ENCODE assay signal across 8 cellular contexts in the genomic region with DNA sequence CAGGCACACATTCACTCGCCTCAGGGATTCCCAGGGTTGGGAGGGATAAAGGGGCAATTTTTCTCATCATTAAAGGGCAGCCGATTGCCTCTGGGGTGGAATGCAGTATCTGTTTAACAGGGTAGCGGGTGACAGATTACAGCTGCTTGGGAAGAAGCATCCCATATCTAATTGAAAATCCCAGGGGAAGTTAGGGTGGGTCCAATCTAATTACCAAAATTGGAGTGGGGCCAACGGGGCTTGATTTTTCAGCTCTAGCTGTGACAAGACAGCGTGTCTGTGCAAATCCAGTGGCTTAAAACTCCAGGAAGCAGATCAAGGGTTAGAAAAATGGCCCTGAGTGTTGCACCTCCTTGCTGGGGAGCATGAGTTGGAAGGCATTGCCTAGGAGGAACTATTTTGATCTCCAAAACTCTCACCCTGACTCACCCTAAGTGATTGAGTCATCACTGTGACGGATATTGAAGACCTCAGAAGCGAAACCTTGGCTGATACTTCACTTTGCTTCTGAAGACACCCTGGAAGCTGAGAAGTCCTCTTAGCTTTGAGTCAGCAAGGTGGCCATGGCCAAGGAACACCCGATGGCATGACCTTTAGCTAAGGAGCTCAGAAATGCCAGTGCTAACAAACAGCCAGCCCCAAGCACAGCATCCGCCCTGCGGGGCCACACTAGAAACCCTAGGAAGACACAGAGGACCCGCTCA. TPM values are rescaled to one million over a fixed set of nuclear protein-coding genes. Genes with fewer than 3 reads are reported as not detected.
DNase-seq lines count a peak whose midpoint lies in the region; FAIRE-seq and TF ChIP-seq lines count a peak whose summit lies in the region.

No MANE protein-coding gene starts in this region.

- no peaks in the 10 kb centered on the region for H3K27me3 ChIP-seq in brain microvascular endothelial cell (replicated peaks)
- no peaks in the 10 kb centered on the region for H3K27me3 ChIP-seq in osteoblast (ENCODE audit: insufficient read depth, low read length)
- no peaks in the 10 kb centered on the region for H3K27me3 ChIP-seq in thyroid gland

- no peak for TF ChIP-seq CTCF in brain microvascular endothelial cell (IDR thresholded peaks at IDR 0.05; ENCODE audit: low read depth, low read length, missing control alignments)
- TF ChIP-seq CTCF in osteoblast (IDR thresholded peaks at IDR 0.05; ENCODE audit: extremely low read depth, low read depth, low read length), result no peak
- no peak for TF ChIP-seq CTCF in thyroid gland (IDR thresholded peaks at IDR 0.05)

- no peaks in the 10 kb centered on the region for H3K79me2 ChIP-seq in osteoblast (ENCODE audit: insufficient read depth, low read length)

- H3K9me3 ChIP-seq in osteoblast (ENCODE audit: low read depth, low read length), result no peaks in the 10 kb centered on the region
- H3K9me3 ChIP-seq in thyroid gland, result no peaks in the 10 kb centered on the region

- intact Hi-C loops in thyroid gland (cut with DNase I), result no loop called here

- TF ChIP-seq POLR2A in thyroid gland (IDR thresholded peaks at IDR 0.05), result no peak

- H3K36me3 ChIP-seq in brain microvascular endothelial cell (replicated peaks) (no peaks in the 10 kb centered on the region), osteoblast (ENCODE audit: insufficient read depth, low read length) (no peaks in the 10 kb centered on the region), thyroid gland (no peaks in the 10 kb centered on the region)

- H3K4me2 ChIP-seq in osteoblast (ENCODE audit: insufficient read depth, low read length), result peak overlapping the region; percentile 51

- H3K4me3 ChIP-seq in brain microvascular endothelial cell (ENCODE audit: low read depth, low read length), result no peak overlapping the region
- no peak overlapping the region for H3K4me3 ChIP-seq in osteoblast (ENCODE audit: insufficient read depth, low read length)
- no peak overlapping the region for H3K4me3 ChIP-seq in thyroid gland (replicated peaks in 1 of 3)

- peaks cover 3% of the 10 kb centered on the region for H4K20me1 ChIP-seq in osteoblast (ENCODE audit: insufficient read depth, low read length)

- H3K27ac ChIP-seq in brain microvascular endothelial cell (no peak overlapping the region), osteoblast (ENCODE audit: low read depth, low read length) (peak overlapping the region; percentile 74), thyroid gland (no peak overlapping the region)

- WGBS in thyroid gland, 2 donors, result 85 to 91% methylated on average over 10 to 11 of the region's 11 CpGs

- H2AFZ ChIP-seq in osteoblast (ENCODE audit: low read length), result no peak overlapping the region

- H3K4me1 ChIP-seq in osteoblast (ENCODE audit: insufficient read depth, low read length) (peaks cover 41% of the 10 kb centered on the region), thyroid gland (peaks cover 0 to 6% of the 10 kb centered on the region in 2 donors)

- FAIRE-seq in GM19239 (lab: Jason Lieb, UNC), result no peak

- DNase-seq in AG08395 (ENCODE audit: low spot score) (peak; percentile 92), GM19239 (ENCODE audit: insufficient read length, low spot score) (peak; percentile 49), NCI-H82 (lab: John Stamatoyannopoulos, UW) (peak; percentile 97), brain microvascular endothelial cell (peak; percentile 86), osteoblast (ENCODE audit: insufficient read length, low spot score, missing footprints) (peak; percentile 98), DMS 273 treated with DMSO at 0.1 percent for 48 hours (lab: John Stamatoyannopoulos, UW) (no peak), thyroid gland (no peak), NCI-H1436 treated with DMSO at 0.1 percent for 48 hours (lab: John Stamatoyannopoulos, UW) (no peak)

- in situ Hi-C loops in brain microvascular endothelial cell (cut with HindIII; ENCODE audit: low pct_ligation_motif_present, low sequenced_read_pairs), result no loop called here

RNA-seq across cellular contexts. Expression of a gene that starts 46.0 kb away (rescaled TPM):
- total RNA-seq in osteoblast (not detected in 2 replicates), thyroid gland (under 1 TPM in 2 of 4 donors, not detected in 2; 0.11 to 0.27 TPM)

RNA-seq across cellular contexts. Expression of a gene that starts 48.5 kb away (rescaled TPM):
- 7.2 and 7.4 TPM in 2 replicates for total RNA-seq in osteoblast
- total RNA-seq in thyroid gland, result 1 to 10 TPM; 5.2 to 8.9 (median 7.0) TPM

RNA-seq across cellular contexts. Expression of a gene that starts 50.5 kb away (rescaled TPM):
- total RNA-seq in osteoblast (29.2 and 31.8 TPM in 2 replicates), thyroid gland (100 to 1,000 TPM in 3 of 4 donors, 10 to 100 TPM in 1; 71.2 to 145 (median 121) TPM)

Comparison
In these comparisons a context has a peak if more than half of its experiments do, and no peak if none do; other contexts are left out.
1. DNase-seq: peak in AG08395 (single experiment), GM19239 (single experiment), NCI-H82 (single experiment), brain microvascular endothelial cell (single experiment) and osteoblast (single experiment); none in DMS 273 treated with DMSO at 0.1 percent for 48 hours (single experiment), thyroid gland (0 of 2) and NCI-H1436 treated with DMSO at 0.1 percent for 48 hours (single experiment).